ENCODE assay signal across 8 cellular contexts in genomic region chr6:40328376-40328987, GRCh38.
DNase-seq lines count a peak whose midpoint lies in the region; ATAC-seq and TF ChIP-seq lines count a peak whose summit lies in the region.

No MANE protein-coding gene starts in this region.

- H3K9me3 Mint-ChIP-seq in activated naive CD8-positive, alpha-beta T cell treated with anti-CD3 and anti-CD28 coated beads, Interleukin-2, amount 10 ng/mL, durations not matched to agents 7 days and 5 days: no peaks in the 10 kb centered on the region

- H3K4me1 ChIP-seq in suprapubic skin: no peaks in the 10 kb centered on the region

- no peaks in the 10 kb centered on the region for H3K36me3 ChIP-seq in suprapubic skin

- POLR2A ChIA-PET in activated naive CD8-positive, alpha-beta T cell treated with anti-CD3 and anti-CD28 coated beads, Interleukin-2, amount 10 ng/mL, durations not matched to agents 7 days and 5 days (lab: Charles Lee): no interaction called here

- no peak overlapping the region for H3K27ac Mint-ChIP-seq in activated naive CD8-positive, alpha-beta T cell treated with anti-CD3 and anti-CD28 coated beads, Interleukin-2, amount 10 ng/mL, durations not matched to agents 7 days and 5 days

- H3K4me3 ChIP-seq in suprapubic skin: no peak overlapping the region

- H3K36me3 Mint-ChIP-seq in activated naive CD8-positive, alpha-beta T cell treated with anti-CD3 and anti-CD28 coated beads, Interleukin-2, amount 10 ng/mL, durations not matched to agents 7 days and 5 days: no peaks in the 10 kb centered on the region

- peaks cover 12% of the 10 kb centered on the region for H3K4me1 Mint-ChIP-seq in activated naive CD8-positive, alpha-beta T cell treated with anti-CD3 and anti-CD28 coated beads, Interleukin-2, amount 10 ng/mL, durations not matched to agents 7 days and 5 days

- no peak overlapping the region for H3K27ac ChIP-seq in suprapubic skin

- peaks cover 36% of the 10 kb centered on the region for H3K27me3 Mint-ChIP-seq in activated naive CD8-positive, alpha-beta T cell treated with anti-CD3 and anti-CD28 coated beads, Interleukin-2, amount 10 ng/mL, durations not matched to agents 7 days and 5 days

- DNase-seq in SIG-M5 treated with dmso at 0.1 percent for 504 hours (lab: John Stamatoyannopoulos, UW; ENCODE audit: unreplicated experiment): peak; percentile 0
- no peak for DNase-seq in SIG-M5 (lab: John Stamatoyannopoulos, UW)
- DNase-seq in NCI-H526 (lab: John Stamatoyannopoulos, UW): peak; percentile 34 to 82
- DNase-seq in activated naive CD8-positive, alpha-beta T cell treated with anti-CD3 and anti-CD28 coated beads, Interleukin-2, amount 10 ng/mL, durations not matched to agents 7 days and 5 days: peak; percentile 66
- peak; percentile 77 for DNase-seq in left kidney (ENCODE audit: low read depth, low spot score)
- DNase-seq in suprapubic skin (ENCODE audit: low spot score in 2 of 2): no peak
- no peak for DNase-seq in hepatic stellate cell (ENCODE audit: low spot score)
- no peak for DNase-seq in effector CD4-positive, alpha-beta T cell

- TF ChIP-seq POLR2A in suprapubic skin (IDR thresholded peaks at IDR 0.05): no peak

- 29% methylated on average over 11 of the region's 12 CpGs for WGBS in suprapubic skin

- H3K27me3 ChIP-seq in suprapubic skin: peaks cover 31% of the 10 kb centered on the region

- TF ChIP-seq EP300 in suprapubic skin (IDR thresholded peaks at IDR 0.05): no peak

- peak; percentile 34 to 68 for TF ChIP-seq CTCF in suprapubic skin (IDR thresholded peaks at IDR 0.05)

- no peak overlapping the region for H3K4me3 Mint-ChIP-seq in activated naive CD8-positive, alpha-beta T cell treated with anti-CD3 and anti-CD28 coated beads, Interleukin-2, amount 10 ng/mL, durations not matched to agents 7 days and 5 days

- ATAC-seq in activated naive CD8-positive, alpha-beta T cell treated with anti-CD3 and anti-CD28 coated beads, Interleukin-2, amount 10 ng/mL, durations not matched to agents 7 days and 5 days (ENCODE audit: low read depth): no peak

- no peaks in the 10 kb centered on the region for H3K9me3 ChIP-seq in suprapubic skin

Comparison
In these comparisons a context has a peak if more than half of its experiments do, and no peak if none do; other contexts are left out.
1. DNase-seq: peak in SIG-M5 treated with dmso at 0.1 percent for 504 hours (single experiment), NCI-H526 (2 of 2), activated naive CD8-positive, alpha-beta T cell treated with anti-CD3 and anti-CD28 coated beads, Interleukin-2, amount 10 ng/mL, durations not matched to agents 7 days and 5 days (single experiment) and left kidney (single experiment); none in SIG-M5 (single experiment), suprapubic skin (0 of 2), hepatic stellate cell (single experiment) and effector CD4-positive, alpha-beta T cell (single experiment).